23 cellular contexts compared by ENCODE assay signal in the genomic region with DNA sequence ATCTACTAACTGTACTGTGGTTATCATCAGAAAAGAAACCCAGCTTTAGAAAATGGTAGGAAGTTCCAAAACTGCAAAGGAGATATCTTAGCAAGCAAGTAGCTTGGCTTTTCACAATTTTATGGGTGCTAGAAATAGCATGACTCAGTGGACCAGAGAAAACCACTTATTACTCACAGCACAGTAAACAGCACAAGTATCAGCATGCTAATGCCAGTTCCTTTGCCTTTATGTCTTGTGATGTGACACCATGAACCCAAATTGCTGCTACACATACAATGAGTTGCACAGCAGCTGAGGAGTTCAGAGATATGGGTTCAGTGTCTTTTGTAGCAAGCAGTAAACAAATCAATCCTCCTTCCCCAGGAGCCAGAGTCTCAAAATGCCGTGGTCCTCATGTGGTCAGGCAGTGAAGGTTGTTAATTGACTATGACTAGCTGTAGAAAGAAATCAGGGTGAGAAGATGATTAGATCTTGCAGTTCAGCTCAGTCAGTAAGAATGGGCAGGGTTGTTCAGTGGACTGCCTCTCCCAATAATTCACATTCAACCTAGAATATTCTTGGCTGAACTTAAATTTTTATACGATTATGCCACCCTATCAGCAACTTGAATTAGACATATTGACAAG.
DNase-seq lines count a peak whose midpoint lies in the region; FAIRE-seq and TF ChIP-seq lines count a peak whose summit lies in the region.
"Had no signal": no experiment of that assay in that cellular context is flagged by ENCODE, and none has a peak within 500 bp of the region (broad histone marks: within the 10 kb centered on the region; RNA-seq: fewer than 3 reads in every experiment).

No MANE protein-coding gene starts in this region.

- CTCF ChIA-PET in activated CD4-positive, alpha-beta memory T cell treated with anti-CD3 and anti-CD28 coated beads for 36 hours (lab: Charles Lee), result interaction anchor here (0.9 to 1.0 kb wide), 2 partner anchors 278 to 853 kb away, joined by 3 to 4 read pairs; no protein-coding TSS in a partner anchor

- no peak overlapping the region for H3K27ac Mint-ChIP-seq in neural progenitor cell
- no peak overlapping the region for H3K27ac Mint-ChIP-seq in activated CD4-positive, alpha-beta memory T cell treated with anti-CD3 and anti-CD28 coated beads for 36 hours
- H3K27ac Mint-ChIP-seq: activated CD4-positive, alpha-beta T cell treated with anti-CD3 and anti-CD28 coated beads, Interleukin-2, amount 10 ng/mL, durations not matched to agents 24 days and 14 days; activated naive CD4-positive, alpha-beta T cell treated with anti-CD3 and anti-CD28 coated beads, Interleukin-2, amount 50 U/mL, for 24 hours; immature natural killer cell; memory B cell; naive thymus-derived CD8-positive, alpha-beta T cell had no signal

- H3K79me2 ChIP-seq in neural progenitor cell (ENCODE audit: low read depth), result no peaks in the 10 kb centered on the region
- H3K79me2 ChIP-seq in osteoblast (ENCODE audit: insufficient read depth, low read length), result no peaks in the 10 kb centered on the region

- H4K20me1 ChIP-seq in neural progenitor cell (ENCODE audit: low read depth) (no peaks in the 10 kb centered on the region), osteoblast (ENCODE audit: insufficient read depth, low read length) (no peaks in the 10 kb centered on the region)
- H4K20me1 ChIP-seq: BLaER1 had no signal

- no peaks in the 10 kb centered on the region for H3K27me3 ChIP-seq in bronchial epithelial cell (ENCODE audit: control insufficient read depth, insufficient read depth, low read length)
- H3K27me3 ChIP-seq in neural progenitor cell, result no peaks in the 10 kb centered on the region
- no peaks in the 10 kb centered on the region for H3K27me3 ChIP-seq in osteoblast (ENCODE audit: insufficient read depth, low read length)
- H3K27me3 ChIP-seq: BLaER1, brain microvascular endothelial cell, suprapubic skin had no signal

- no peak overlapping the region for H3K4me3 Mint-ChIP-seq in neural progenitor cell
- H3K4me3 Mint-ChIP-seq in activated CD4-positive, alpha-beta memory T cell treated with anti-CD3 and anti-CD28 coated beads for 36 hours, result no peak overlapping the region
- H3K4me3 Mint-ChIP-seq: activated CD4-positive, alpha-beta T cell treated with anti-CD3 and anti-CD28 coated beads, Interleukin-2, amount 10 ng/mL, durations not matched to agents 24 days and 14 days; activated naive CD4-positive, alpha-beta T cell treated with anti-CD3 and anti-CD28 coated beads, Interleukin-2, amount 50 U/mL, for 24 hours; immature natural killer cell; memory B cell; naive thymus-derived CD8-positive, alpha-beta T cell had no signal

- H3K9me3 ChIP-seq in neural progenitor cell (ENCODE audit: low read depth), result no peaks in the 10 kb centered on the region
- H3K9me3 ChIP-seq in osteoblast (ENCODE audit: low read depth, low read length), result no peaks in the 10 kb centered on the region
- H3K9me3 ChIP-seq: BLaER1, heart left ventricle, suprapubic skin had no signal

- peak; percentile 73 for FAIRE-seq in bronchial epithelial cell (lab: Jason Lieb, UNC)
- FAIRE-seq: endothelial cell of umbilical vein, GM12878 had no signal

- no peaks in the 10 kb centered on the region for H3K9me3 Mint-ChIP-seq in neural progenitor cell
- H3K9me3 Mint-ChIP-seq in activated CD4-positive, alpha-beta memory T cell treated with anti-CD3 and anti-CD28 coated beads for 36 hours, result no peaks in the 10 kb centered on the region
- H3K9me3 Mint-ChIP-seq: activated naive CD4-positive, alpha-beta T cell treated with anti-CD3 and anti-CD28 coated beads, Interleukin-2, amount 50 U/mL, for 24 hours; immature natural killer cell; memory B cell; naive thymus-derived CD8-positive, alpha-beta T cell had no signal

- POLR2A ChIA-PET in activated CD4-positive, alpha-beta memory T cell treated with anti-CD3 and anti-CD28 coated beads for 36 hours (lab: Charles Lee), result no interaction called here

- no peak for TF ChIP-seq CTCF in bronchial epithelial cell (IDR thresholded peaks at IDR 0.05; ENCODE audit: insufficient read depth, low read length, severe bottlenecking)
- TF ChIP-seq CTCF in neural progenitor cell (IDR thresholded peaks at IDR 0.05), result no peak
- TF ChIP-seq CTCF in osteoblast (IDR thresholded peaks at IDR 0.05; ENCODE audit: extremely low read depth, low read depth, low read length), result no peak

- DNase-seq in DMS53 (lab: John Stamatoyannopoulos, UW) (peak; percentile 3), DMS53 treated with DMSO at 0.1 percent for 48 hours (lab: John Stamatoyannopoulos, UW; ENCODE audit: unreplicated experiment) (no peak), LoVo (ENCODE audit: low spot score) (peak; percentile 11), bronchial epithelial cell (ENCODE audit: low read depth) (peak; percentile 98), kidney tubule cell (ENCODE audit: low spot score) (peak; percentile 81), neural progenitor cell (ENCODE audit: low spot score) (no peak), osteoblast (ENCODE audit: insufficient read length, low spot score, missing footprints) (no peak)
- DNase-seq in activated CD4-positive, alpha-beta memory T cell treated with anti-CD3 and anti-CD28 coated beads for 36 hours, result no peak
- DNase-seq: activated CD4-positive, alpha-beta T cell treated with anti-CD3 and anti-CD28 coated beads, Interleukin-2, amount 10 ng/mL, durations not matched to agents 24 days and 14 days; brain microvascular endothelial cell; GF-D8; heart left ventricle; immature natural killer cell; naive thymus-derived CD8-positive, alpha-beta T cell; NCI-H146; stimulated activated CD8-positive, alpha-beta memory T cell treated with anti-CD3 and anti-CD28 coated beads, Interleukin-4, amount 100 ng/mL, for 48 hours had no signal

- no peak overlapping the region for H3K4me3 ChIP-seq in bronchial epithelial cell (ENCODE audit: low read depth, low read length)
- no peak overlapping the region for H3K4me3 ChIP-seq in neural progenitor cell
- no peak overlapping the region for H3K4me3 ChIP-seq in osteoblast (ENCODE audit: insufficient read depth, low read length)
- H3K4me3 ChIP-seq: BLaER1, GM12878, heart left ventricle, suprapubic skin had no signal

- H3K36me3 ChIP-seq in bronchial epithelial cell (ENCODE audit: control insufficient read depth, insufficient read depth, low read length), result no peaks in the 10 kb centered on the region
- H3K36me3 ChIP-seq in neural progenitor cell, result no peaks in the 10 kb centered on the region
- H3K36me3 ChIP-seq in osteoblast (ENCODE audit: insufficient read depth, low read length), result no peaks in the 10 kb centered on the region
- H3K36me3 ChIP-seq: BLaER1, brain microvascular endothelial cell, heart left ventricle, suprapubic skin had no signal

- H3K9ac ChIP-seq in neural progenitor cell, result no peak overlapping the region
- H3K9ac ChIP-seq: BLaER1 had no signal

- H3F3A ChIP-seq in neural progenitor cell (ENCODE audit: low read depth), result no peaks in the 10 kb centered on the region

- no peaks in the 10 kb centered on the region for H3K36me3 Mint-ChIP-seq in neural progenitor cell
- H3K36me3 Mint-ChIP-seq in activated CD4-positive, alpha-beta memory T cell treated with anti-CD3 and anti-CD28 coated beads for 36 hours, result no peaks in the 10 kb centered on the region
- H3K36me3 Mint-ChIP-seq: activated naive CD4-positive, alpha-beta T cell treated with anti-CD3 and anti-CD28 coated beads, Interleukin-2, amount 50 U/mL, for 24 hours; immature natural killer cell; memory B cell had no signal

- intact Hi-C loops in activated CD4-positive, alpha-beta memory T cell treated with anti-CD3 and anti-CD28 coated beads for 36 hours (cut with micrococcal nuclease), result no loop called here

- H2AFZ ChIP-seq in neural progenitor cell (replicated peaks), result no peak overlapping the region
- H2AFZ ChIP-seq in osteoblast (ENCODE audit: low read length), result no peak overlapping the region

- H3K4me1 ChIP-seq in neural progenitor cell, result no peaks in the 10 kb centered on the region
- H3K4me1 ChIP-seq in osteoblast (ENCODE audit: insufficient read depth, low read length), result no peaks in the 10 kb centered on the region
- H3K4me1 ChIP-seq: BLaER1, heart left ventricle, suprapubic skin had no signal

- peaks cover 5% of the 10 kb centered on the region for H3K4me1 Mint-ChIP-seq in neural progenitor cell
- no peaks in the 10 kb centered on the region for H3K4me1 Mint-ChIP-seq in activated CD4-positive, alpha-beta memory T cell treated with anti-CD3 and anti-CD28 coated beads for 36 hours (ENCODE audit: low read depth)
- H3K4me1 Mint-ChIP-seq: activated CD4-positive, alpha-beta T cell treated with anti-CD3 and anti-CD28 coated beads, Interleukin-2, amount 10 ng/mL, durations not matched to agents 24 days and 14 days; activated naive CD4-positive, alpha-beta T cell treated with anti-CD3 and anti-CD28 coated beads, Interleukin-2, amount 50 U/mL, for 24 hours; immature natural killer cell; memory B cell; naive thymus-derived CD8-positive, alpha-beta T cell had no signal

- H3K4me2 ChIP-seq in neural progenitor cell, result no peak overlapping the region
- no peak overlapping the region for H3K4me2 ChIP-seq in osteoblast (ENCODE audit: insufficient read depth, low read length)
- H3K4me2 ChIP-seq: BLaER1 had no signal

- peaks cover 2% of the 10 kb centered on the region for H3K27me3 Mint-ChIP-seq in neural progenitor cell (ENCODE audit: insufficient read depth, low read depth)
- H3K27me3 Mint-ChIP-seq in activated CD4-positive, alpha-beta memory T cell treated with anti-CD3 and anti-CD28 coated beads for 36 hours, result peaks cover 10% of the 10 kb centered on the region
- H3K27me3 Mint-ChIP-seq: activated CD4-positive, alpha-beta T cell treated with anti-CD3 and anti-CD28 coated beads, Interleukin-2, amount 10 ng/mL, durations not matched to agents 24 days and 14 days had no signal

- no peak overlapping the region for H3K27ac ChIP-seq in neural progenitor cell
- H3K27ac ChIP-seq in osteoblast (ENCODE audit: low read depth, low read length), result no peak overlapping the region
- H3K27ac ChIP-seq: 22Rv1, BLaER1, brain microvascular endothelial cell, heart left ventricle, suprapubic skin had no signal

Comparison
In these comparisons a context has a peak if more than half of its experiments do, and no peak if none do; other contexts are left out.
1. DNase-seq: peak in DMS53 (single experiment), LoVo (single experiment), bronchial epithelial cell (single experiment) and kidney tubule cell (single experiment); none in DMS53 treated with DMSO at 0.1 percent for 48 hours (single experiment), neural progenitor cell (single experiment), osteoblast (single experiment) and activated CD4-positive, alpha-beta memory T cell treated with anti-CD3 and anti-CD28 coated beads for 36 hours (single experiment).